In the genomic region with DNA sequence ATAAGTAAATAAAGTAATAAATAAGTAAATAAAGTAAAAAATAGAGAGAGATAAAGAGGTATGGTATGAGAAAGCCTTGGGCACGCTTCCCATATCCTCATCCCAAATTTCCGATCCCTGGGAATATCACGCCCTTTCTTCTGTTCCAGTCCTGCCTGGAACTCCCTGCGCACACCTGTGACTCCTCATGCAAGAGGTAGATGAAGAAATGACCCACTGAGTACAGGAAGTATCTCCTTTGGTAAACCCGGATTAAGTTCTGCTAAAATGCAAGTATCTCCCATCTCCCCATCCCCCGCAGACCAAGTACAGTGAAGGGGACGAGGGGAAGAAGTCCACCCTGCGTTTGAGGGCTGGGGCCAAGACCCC, we compare ENCODE assay signal across 8 cellular contexts. TPM values are rescaled to one million over a fixed set of nuclear protein-coding genes. Genes with fewer than 3 reads are reported as not detected.
DNase-seq lines count a peak whose midpoint lies in the region; ATAC-seq and TF ChIP-seq lines count a peak whose summit lies in the region.

No MANE protein-coding gene starts in this region.

- H3K4me3 ChIP-seq in DND-41 (ENCODE audit: low read depth in 1 of 2, low read length in 2 of 2) (peak overlapping the region; percentile 74 to 83; a peak in 3 of 4 replicates), KMS-11 (IDR thresholded peaks at IDR 0.05; ENCODE audit: insufficient read depth, low read depth, low read length) (no peak overlapping the region), ectodermal cell (ENCODE audit: insufficient read depth, low read depth, low read length) (peak overlapping the region; percentile 89), osteoblast (ENCODE audit: insufficient read depth, low read length) (peak overlapping the region; percentile 94)

- H3K79me2 ChIP-seq in DND-41 (ENCODE audit: insufficient read depth, low read length) (peaks cover 49% of the 10 kb centered on the region), KMS-11 (ENCODE audit: insufficient read depth, low read depth) (peaks cover 38% of the 10 kb centered on the region), osteoblast (ENCODE audit: insufficient read depth, low read length) (peaks cover 41% of the 10 kb centered on the region)

- H3K27me3 ChIP-seq in DND-41 (ENCODE audit: insufficient read depth, low read length, poor library complexity) = no peaks in the 10 kb centered on the region
- no peaks in the 10 kb centered on the region for H3K27me3 ChIP-seq in KMS-11 (ENCODE audit: insufficient read depth, low read depth)
- no peaks in the 10 kb centered on the region for H3K27me3 ChIP-seq in ectodermal cell (ENCODE audit: control insufficient read depth, insufficient read depth, low read length, poor library complexity, severe bottlenecking)
- H3K27me3 ChIP-seq in osteoblast (ENCODE audit: insufficient read depth, low read length) = no peaks in the 10 kb centered on the region

- no peak for TF ChIP-seq CTCF in DND-41 (IDR thresholded peaks at IDR 0.05; ENCODE audit: borderline replicate concordance, extremely low read depth, low read length, poor library complexity, severe bottlenecking)
- TF ChIP-seq CTCF in KMS-11 (conservative IDR thresholded peaks at IDR 0.05; ENCODE audit: low read depth, low read length) = no peak
- TF ChIP-seq CTCF in osteoblast (IDR thresholded peaks at IDR 0.05; ENCODE audit: extremely low read depth, low read depth, low read length) = no peak

- H3K9ac ChIP-seq in DND-41 (ENCODE audit: low read depth, low read length) = peak overlapping the region; percentile 82
- no peak overlapping the region for H3K9ac ChIP-seq in KMS-11

- H3K27ac ChIP-seq in DND-41 (ENCODE audit: low read length) (peak overlapping the region; percentile 68), KMS-11 (no peak overlapping the region), ectodermal cell (ENCODE audit: insufficient read depth, low read depth, low read length, poor library complexity, severe bottlenecking) (no peak overlapping the region), osteoblast (ENCODE audit: low read depth, low read length) (peak overlapping the region; percentile 90)

- H2AFZ ChIP-seq in DND-41 (ENCODE audit: low read depth, low read length) = peak overlapping the region; percentile 96
- peak overlapping the region; percentile 80 for H2AFZ ChIP-seq in KMS-11 (ENCODE audit: low read depth)
- peak overlapping the region; percentile 93 for H2AFZ ChIP-seq in osteoblast (ENCODE audit: low read length)

- no peak for DNase-seq in DND-41
- DNase-seq in osteoblast (ENCODE audit: insufficient read length, low spot score, missing footprints) = no peak
- no peak for DNase-seq in mesenteric fat pad (ENCODE audit: low spot score)
- no peak for DNase-seq in NCI-H2227 treated with DMSO at 0.1 percent for 48 hours (lab: John Stamatoyannopoulos, UW)
- DNase-seq in activated CD4-positive, CD25-positive, alpha-beta regulatory T cell (lab: John Stamatoyannopoulos, UW) = no peak

- H3K4me1 ChIP-seq in DND-41 (ENCODE audit: insufficient read depth, low read length) (peaks cover 32% of the 10 kb centered on the region), KMS-11 (ENCODE audit: low read depth, poor library complexity, severe bottlenecking) (peaks cover 6% of the 10 kb centered on the region), ectodermal cell (ENCODE audit: control insufficient read depth, insufficient read depth, low read length) (peaks cover 5% of the 10 kb centered on the region), osteoblast (ENCODE audit: insufficient read depth, low read length) (peaks cover 9% of the 10 kb centered on the region)

- peaks cover 28% of the 10 kb centered on the region for H4K20me1 ChIP-seq in DND-41 (ENCODE audit: insufficient read depth, low read length)
- H4K20me1 ChIP-seq in KMS-11 (ENCODE audit: insufficient read depth) = no peaks in the 10 kb centered on the region
- H4K20me1 ChIP-seq in osteoblast (ENCODE audit: insufficient read depth, low read length) = peaks cover 9% of the 10 kb centered on the region

- H3K4me2 ChIP-seq in DND-41 (ENCODE audit: insufficient read depth, low read length) (peak overlapping the region; percentile 98), KMS-11 (peak overlapping the region; percentile 47; the same call in 1 of the 2 replicates), osteoblast (ENCODE audit: insufficient read depth, low read length) (peak overlapping the region; percentile 84)

- peaks cover 16% of the 10 kb centered on the region for H3K36me3 ChIP-seq in DND-41 (ENCODE audit: insufficient read depth, low read length)
- no peaks in the 10 kb centered on the region for H3K36me3 ChIP-seq in KMS-11 (ENCODE audit: insufficient read depth)
- no peaks in the 10 kb centered on the region for H3K36me3 ChIP-seq in ectodermal cell (ENCODE audit: control insufficient read depth, insufficient read depth, low read length)
- peaks cover 9% of the 10 kb centered on the region for H3K36me3 ChIP-seq in osteoblast (ENCODE audit: insufficient read depth, low read length)

- H3K9me3 ChIP-seq in DND-41 (ENCODE audit: insufficient read depth, low read length, severe bottlenecking) (no peaks in the 10 kb centered on the region), ectodermal cell (ENCODE audit: control insufficient read depth, low read length) (no peaks in the 10 kb centered on the region), osteoblast (ENCODE audit: low read depth, low read length) (no peaks in the 10 kb centered on the region)

- 37 to 41% methylated on average over 8 of the region's 8 CpGs for WGBS in ectodermal cell, 2 experiments

- ATAC-seq in DND-41 (ENCODE audit: insufficient read depth, low read depth) (no peak; the same call in 2 of the 3 replicates), HG02678 (IDR thresholded peaks at IDR 0.05; ENCODE audit: unreplicated experiment) (no peak)

RNA-seq across cellular contexts. Expression of a gene that starts 0.4 kb away (rescaled TPM):
- 12.3 TPM for polyA plus RNA-seq in ectodermal cell (2013, experiment 1 of 4)
- polyA plus RNA-seq in ectodermal cell (2013, experiment 2 of 4) = 14.0 TPM
- polyA plus RNA-seq in ectodermal cell (2013, experiment 3 of 4) = 11.1 TPM
- polyA plus RNA-seq in ectodermal cell (2013, experiment 4 of 4) = 11.3 TPM
- total RNA-seq in osteoblast (8.3 and 8.7 TPM in 2 replicates), mesenteric fat pad (6.5 TPM)

RNA-seq across cellular contexts. Expression of a gene that starts 6.0 kb away (rescaled TPM):
- 21.1 TPM for polyA plus RNA-seq in ectodermal cell (2013, experiment 1 of 4)
- polyA plus RNA-seq in ectodermal cell (2013, experiment 2 of 4) = 21.4 TPM
- polyA plus RNA-seq in ectodermal cell (2013, experiment 3 of 4) = 16.3 TPM
- 13.6 TPM for polyA plus RNA-seq in ectodermal cell (2013, experiment 4 of 4)
- total RNA-seq in osteoblast (13.0 and 13.6 TPM in 2 replicates), mesenteric fat pad (3.4 TPM)

RNA-seq across cellular contexts. Expression of a gene that starts 22.3 kb away (rescaled TPM):
- 13.2 TPM for polyA plus RNA-seq in ectodermal cell (2013, experiment 1 of 4)
- polyA plus RNA-seq in ectodermal cell (2013, experiment 2 of 4) = 11.2 TPM
- 9.8 TPM for polyA plus RNA-seq in ectodermal cell (2013, experiment 3 of 4)
- 11.6 TPM for polyA plus RNA-seq in ectodermal cell (2013, experiment 4 of 4)
- total RNA-seq in osteoblast (6.9 and 9.4 TPM in 2 replicates), mesenteric fat pad (1.1 TPM)

Comparison
In these comparisons a context has a peak if more than half of its experiments do, and no peak if none do; other contexts are left out.
1. H3K27ac ChIP-seq: peak in DND-41 (single experiment) and osteoblast (single experiment); none in KMS-11 (single experiment) and ectodermal cell (single experiment).
2. H3K4me2 ChIP-seq: peak in every context shown above with its lines; median percentile 98 in DND-41; 84 in osteoblast; 47 in KMS-11.
3. Peak in every context shown above with its lines, with median percentiles within 50 percentile points of each other: H2AFZ ChIP-seq.